Comparison of ENCODE assay signal across 24 cellular contexts in genomic region chr11:134514354-134514951, GRCh38.
DNase-seq lines count a peak whose midpoint lies in the region; ATAC-seq and TF ChIP-seq lines count a peak whose summit lies in the region.
"Had no signal": no experiment of that assay in that cellular context is flagged by ENCODE, and none has a peak within 500 bp of the region (broad histone marks: within the 10 kb centered on the region; RNA-seq: fewer than 3 reads in every experiment).

No MANE protein-coding gene starts in this region.

- H3K27ac ChIP-seq in body of pancreas: no peak overlapping the region
- H3K27ac ChIP-seq in lower lobe of right lung: no peak overlapping the region
- H3K27ac ChIP-seq in suprapubic skin: no peak overlapping the region
- H3K27ac ChIP-seq: brain microvascular endothelial cell, esophagus squamous epithelium, gastrocnemius medialis, pancreas, thyroid gland had no signal

- in situ Hi-C loops in ACHN (cut with HindIII; ENCODE audit: low pct_ligation_motif_present, low pct_unique_long_range_greater_than_20kb, low sequenced_read_pairs): no loop called here

- H3K27me3 Mint-ChIP-seq in activated T-cell treated with anti-CD3 and anti-CD28 coated beads, Interleukin-2, amount 50 U/mL, for 72 hours (ENCODE audit: low read depth): no peaks in the 10 kb centered on the region
- H3K27me3 Mint-ChIP-seq: stimulated activated naive B cell treated with anti-CD40 and anti-IgM and Interleukin-4, amounts not matched to agents 10 μg/mL and 1 μg/mL and 100 μg/mL, for 72 hours had no signal

- no peaks in the 10 kb centered on the region for H3K9me3 Mint-ChIP-seq in activated T-cell treated with anti-CD3 and anti-CD28 coated beads, Interleukin-2, amount 50 U/mL, for 72 hours
- H3K9me3 Mint-ChIP-seq: stimulated activated naive B cell treated with anti-CD40 and anti-IgM and Interleukin-4, amounts not matched to agents 10 μg/mL and 1 μg/mL and 100 μg/mL, for 72 hours had no signal

- H3K4me1 ChIP-seq in body of pancreas: no peaks in the 10 kb centered on the region
- H3K4me1 ChIP-seq in lower lobe of right lung: no peaks in the 10 kb centered on the region
- no peaks in the 10 kb centered on the region for H3K4me1 ChIP-seq in suprapubic skin
- H3K4me1 ChIP-seq: esophagus squamous epithelium, gastrocnemius medialis, pancreas, thyroid gland had no signal

- peak; percentile 12 for DNase-seq in activated T-cell treated with anti-CD3 and anti-CD28 coated beads, Interleukin-2, amount 50 U/mL, for 1 hour
- no peak for DNase-seq in activated T-cell treated with anti-CD3 and anti-CD28 coated beads, Interleukin-2, amount 50 U/mL, for 72 hours
- DNase-seq in body of pancreas (peak in 3 of 4 donors; percentile 1 to 11 (median 7)), lower lobe of right lung (peak; percentile 41), suprapubic skin (ENCODE audit: low spot score in 2 of 2) (peak; percentile 32 to 77), hippocampal formation (lab: John Stamatoyannopoulos, UW) (no peak), ACHN (no peak)
- no peak for DNase-seq in activated naive CD4-positive, alpha-beta T cell treated with anti-CD3 and anti-CD28 coated beads, Interleukin-2, amount 50 U/mL, for 16 hours
- DNase-seq: activated CD8-positive, alpha-beta T cell treated with anti-CD3 and anti-CD28 coated beads, Interleukin-2, amount 10 ng/mL, durations not matched to agents 7 days and 5 days; brain microvascular endothelial cell; DMS79; esophagus squamous epithelium; gastrocnemius medialis; NCI-H1694; NCI-H2171 treated with DMSO at 0.1 percent for 48 hours; NCI-H526; SK-N-SH; stimulated activated CD4-positive, alpha-beta T cell treated with anti-CD3 and anti-CD28 coated beads, Interleukin-1b, Interleukin-23, amount 100 ng/mL, for 48 hours; stimulated activated naive B cell treated with anti-CD40 and anti-IgM and Interleukin-4, amounts not matched to agents 10 μg/mL and 1 μg/mL and 100 μg/mL, for 72 hours; T-helper 9 cell; thyroid gland had no signal

- no peak overlapping the region for H3K4me3 Mint-ChIP-seq in activated T-cell treated with anti-CD3 and anti-CD28 coated beads, Interleukin-2, amount 50 U/mL, for 72 hours
- H3K4me3 Mint-ChIP-seq: activated CD8-positive, alpha-beta T cell treated with anti-CD3 and anti-CD28 coated beads, Interleukin-2, amount 10 ng/mL, durations not matched to agents 7 days and 5 days; B cell; stimulated activated naive B cell treated with anti-CD40 and anti-IgM and Interleukin-4, amounts not matched to agents 10 μg/mL and 1 μg/mL and 100 μg/mL, for 72 hours had no signal

- H3K36me3 ChIP-seq in body of pancreas (replicated peaks in 1 of 2; ENCODE audit: insufficient read depth in 1 of 2, low read depth in 2 of 2) (no peaks in the 10 kb centered on the region), lower lobe of right lung (no peaks in the 10 kb centered on the region), suprapubic skin (no peaks in the 10 kb centered on the region)
- H3K36me3 ChIP-seq: brain microvascular endothelial cell, esophagus squamous epithelium, gastrocnemius medialis, pancreas, thyroid gland had no signal

- no peak for TF ChIP-seq EP300 in suprapubic skin (IDR thresholded peaks at IDR 0.05)

- H3K4me1 Mint-ChIP-seq in activated T-cell treated with anti-CD3 and anti-CD28 coated beads, Interleukin-2, amount 50 U/mL, for 72 hours (ENCODE audit: low read depth): no peaks in the 10 kb centered on the region
- H3K4me1 Mint-ChIP-seq: B cell; stimulated activated naive B cell treated with anti-CD40 and anti-IgM and Interleukin-4, amounts not matched to agents 10 μg/mL and 1 μg/mL and 100 μg/mL, for 72 hours had no signal

- H3K9me3 ChIP-seq in body of pancreas (no peaks in the 10 kb centered on the region), lower lobe of right lung (no peaks in the 10 kb centered on the region), suprapubic skin (no peaks in the 10 kb centered on the region)
- H3K9me3 ChIP-seq: esophagus squamous epithelium, gastrocnemius medialis, pancreas, SK-N-SH, thyroid gland had no signal

- H3K4me3 ChIP-seq in body of pancreas (no peak overlapping the region), lower lobe of right lung (no peak overlapping the region), suprapubic skin (no peak overlapping the region)
- H3K4me3 ChIP-seq: esophagus squamous epithelium, gastrocnemius medialis, GM12878, pancreas, thyroid gland had no signal

- no peaks in the 10 kb centered on the region for H3K36me3 Mint-ChIP-seq in activated T-cell treated with anti-CD3 and anti-CD28 coated beads, Interleukin-2, amount 50 U/mL, for 72 hours (ENCODE audit: insufficient read depth in 2 of 2)
- H3K36me3 Mint-ChIP-seq: stimulated activated naive B cell treated with anti-CD40 and anti-IgM and Interleukin-4, amounts not matched to agents 10 μg/mL and 1 μg/mL and 100 μg/mL, for 72 hours had no signal

- H3K27me3 ChIP-seq in body of pancreas: no peaks in the 10 kb centered on the region
- peaks cover 16% of the 10 kb centered on the region for H3K27me3 ChIP-seq in lower lobe of right lung (ENCODE audit: low read depth)
- peaks cover 22% of the 10 kb centered on the region for H3K27me3 ChIP-seq in suprapubic skin
- H3K27me3 ChIP-seq: brain microvascular endothelial cell, gastrocnemius medialis, thyroid gland had no signal

- no peak overlapping the region for H3K27ac Mint-ChIP-seq in activated T-cell treated with anti-CD3 and anti-CD28 coated beads, Interleukin-2, amount 50 U/mL, for 72 hours
- H3K27ac Mint-ChIP-seq: activated CD8-positive, alpha-beta T cell treated with anti-CD3 and anti-CD28 coated beads, Interleukin-2, amount 10 ng/mL, durations not matched to agents 7 days and 5 days; B cell; stimulated activated naive B cell treated with anti-CD40 and anti-IgM and Interleukin-4, amounts not matched to agents 10 μg/mL and 1 μg/mL and 100 μg/mL, for 72 hours had no signal

- TF ChIP-seq CTCF in body of pancreas (IDR thresholded peaks at IDR 0.05) (no peak), lower lobe of right lung (IDR thresholded peaks at IDR 0.05) (no peak), suprapubic skin (IDR thresholded peaks at IDR 0.05) (no peak)

- intact Hi-C loops in body of pancreas (cut with DNase I): no loop called here
- intact Hi-C loops in lower lobe of right lung (cut with DNase I): no loop called here

- no peak for ATAC-seq in activated T-cell treated with anti-CD3 and anti-CD28 coated beads, Interleukin-2, amount 50 U/mL, for 72 hours (replicated peaks in 1 of 2)
- ATAC-seq in body of pancreas (no peak), lower lobe of right lung (no peak)
- ATAC-seq: activated CD8-positive, alpha-beta T cell treated with anti-CD3 and anti-CD28 coated beads, Interleukin-2, amount 10 ng/mL, durations not matched to agents 7 days and 5 days; gastrocnemius medialis; GM12878; stimulated activated naive B cell treated with anti-CD40 and anti-IgM and Interleukin-4, amounts not matched to agents 10 μg/mL and 1 μg/mL and 100 μg/mL, for 72 hours had no signal

- WGBS in body of pancreas, 2 donors: 34 to 47% methylated on average over 7 to 8 of the region's 10 CpGs
- WGBS in suprapubic skin: 67% methylated on average over 4 of the region's 10 CpGs

- no peak for TF ChIP-seq POLR2A in body of pancreas (IDR thresholded peaks at IDR 0.05)
- no peak for TF ChIP-seq POLR2A in suprapubic skin (IDR thresholded peaks at IDR 0.05)

Comparison
In these comparisons a context has a peak if more than half of its experiments do, and no peak if none do; other contexts are left out.
1. DNase-seq: peak in activated T-cell treated with anti-CD3 and anti-CD28 coated beads, Interleukin-2, amount 50 U/mL, for 1 hour (single experiment), body of pancreas (3 of 4), lower lobe of right lung (single experiment) and suprapubic skin (2 of 2); none in activated T-cell treated with anti-CD3 and anti-CD28 coated beads, Interleukin-2, amount 50 U/mL, for 72 hours (0 of 2), hippocampal formation (0 of 2), ACHN (single experiment) and activated naive CD4-positive, alpha-beta T cell treated with anti-CD3 and anti-CD28 coated beads, Interleukin-2, amount 50 U/mL, for 16 hours (single experiment).